ENCODE assay signal across 10 cellular contexts in the genomic region with DNA sequence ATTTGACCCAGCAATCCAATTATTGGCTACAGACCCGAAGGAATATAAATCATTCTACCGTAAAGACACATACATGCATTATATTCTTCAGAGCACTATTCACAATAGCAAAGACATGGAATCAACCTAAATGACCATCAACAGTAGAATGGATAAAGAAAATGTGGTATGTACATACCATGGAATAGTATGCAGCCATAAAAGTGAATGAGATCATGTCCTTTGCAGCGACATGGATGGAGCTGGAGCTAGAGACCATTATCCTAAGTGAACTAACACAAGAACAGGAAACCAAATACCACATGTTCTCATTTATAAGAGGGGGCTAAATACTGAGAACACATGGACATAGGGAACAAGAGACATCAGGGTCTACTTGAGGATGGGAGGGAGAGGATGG.
"Had no signal": no experiment of that assay in that cellular context is flagged by ENCODE, and none has a peak within 500 bp of the region (broad histone marks: within the 10 kb centered on the region; RNA-seq: fewer than 3 reads in every experiment).

No MANE protein-coding gene starts in this region.

- H3K4me2 ChIP-seq: GM23338, KMS-11 had no signal

- DNase-seq: H9, HFFc6, IMR-90, Karpas-422, KBM-7 had no signal

- FAIRE-seq: H1, H54, HTR-8/SVneo had no signal

- ATAC-seq: GM23338 had no signal

- H3K4me3 Mint-ChIP-seq: GM23338, H9, HFFc6 had no signal

- H3K9me3 Mint-ChIP-seq: HFFc6 had no signal

- H3K4me1 Mint-ChIP-seq: GM23338 had no signal

- H3K4me3 ChIP-seq: GM23338 had no signal

- H3K27ac Mint-ChIP-seq: GM23338, H9, HFFc6 had no signal

- H3K27ac ChIP-seq: KMS-11 had no signal
